ENCODE assay signal across 16 cellular contexts in the genomic region with DNA sequence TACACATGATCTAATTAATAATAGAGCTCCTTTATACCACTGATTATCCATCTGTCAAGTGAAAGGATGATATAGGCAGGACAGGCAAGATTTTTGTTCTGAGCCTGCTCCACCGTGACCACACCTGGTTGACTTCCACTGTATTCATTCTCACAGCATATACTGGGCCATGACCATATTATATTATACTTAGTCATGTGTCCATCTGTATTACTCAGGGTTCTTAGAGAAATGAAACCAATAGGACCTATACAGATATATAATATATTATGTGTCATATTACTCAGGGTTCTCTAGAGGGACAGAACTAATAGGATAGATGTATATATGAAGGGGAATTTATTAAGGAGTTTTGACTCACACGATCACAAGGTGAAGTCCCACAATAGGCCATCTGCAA.
DNase-seq lines count a peak whose midpoint lies in the region; ATAC-seq and TF ChIP-seq lines count a peak whose summit lies in the region.
"Had no signal": no experiment of that assay in that cellular context is flagged by ENCODE, and none has a peak within 500 bp of the region (broad histone marks: within the 10 kb centered on the region; RNA-seq: fewer than 3 reads in every experiment).

No MANE protein-coding gene starts in this region.

- H3K79me2 ChIP-seq in OCI-LY7 (ENCODE audit: insufficient read depth, low read depth, low read length) = no peaks in the 10 kb centered on the region

- H3K27ac ChIP-seq in OCI-LY7 (ENCODE audit: low read depth, low read length, poor library complexity, severe bottlenecking) = no peak overlapping the region
- no peak overlapping the region for H3K27ac ChIP-seq in aorta (ENCODE audit: low read depth in 1 of 2, low read length in 2 of 2)

- H3K27me3 ChIP-seq in aorta (ENCODE audit: control insufficient read depth in 1 of 2, insufficient read depth in 2 of 2, low read length in 1 of 2) = no peaks in the 10 kb centered on the region

- H3K4me1 ChIP-seq in OCI-LY7 (ENCODE audit: insufficient read depth, low read length, poor library complexity, severe bottlenecking) (peaks cover 30% of the 10 kb centered on the region), aorta (ENCODE audit: control insufficient read depth in 1 of 2, insufficient read depth in 2 of 2, low read length in 2 of 2) (no peaks in the 10 kb centered on the region)

- no peaks in the 10 kb centered on the region for H3K36me3 ChIP-seq in OCI-LY7 (ENCODE audit: insufficient read depth, low read length)
- no peaks in the 10 kb centered on the region for H3K36me3 ChIP-seq in aorta (ENCODE audit: control insufficient read depth in 1 of 2, insufficient read depth in 2 of 2, low read length in 1 of 2)

- no peaks in the 10 kb centered on the region for H4K20me1 ChIP-seq in OCI-LY7 (ENCODE audit: insufficient read depth, low read length)

- 91 to 94% methylated on average over 2 of the region's 2 CpGs for WGBS in aorta, 2 donors

- H3K9me3 ChIP-seq in OCI-LY7 (ENCODE audit: low read length) (no peaks in the 10 kb centered on the region), aorta (ENCODE audit: control insufficient read depth, low read length) (no peaks in the 10 kb centered on the region)

- no TSS peak for BruUV-seq in OCI-LY7 (replicated peaks; lab: Mats Ljungman, UMichigan)

- H2AFZ ChIP-seq in OCI-LY7 (ENCODE audit: low read length) = 0 out of 2 replicates have a peak overlapping the region, but pooled peaks have one; percentile 43
- H2AFZ ChIP-seq: GM23338 had no signal

- ATAC-seq in GM18868 (IDR thresholded peaks at IDR 0.05; ENCODE audit: unreplicated experiment) = peak; percentile 64
- peak; percentile 48 for ATAC-seq in aorta (ENCODE audit: low FRiP score)
- ATAC-seq in GM19397 (IDR thresholded peaks at IDR 0.05; ENCODE audit: unreplicated experiment) = no peak
- ATAC-seq: GM23338, HCT116 had no signal

- no peak overlapping the region for H3K4me2 ChIP-seq in OCI-LY7 (ENCODE audit: low read length)
- H3K4me2 ChIP-seq: GM23338 had no signal

- intact Hi-C loops in OCI-LY7 (cut with micrococcal nuclease; ENCODE audit: unreplicated experiment) = no loop called here
- intact Hi-C loops in aorta (cut with DNase I) = no loop called here

- CTCF ChIA-PET in OCI-LY7 (lab: Charles Lee; ENCODE audit: unreplicated experiment) = no interaction called here

- H3K9me2 ChIP-seq in OCI-LY7 (ENCODE audit: insufficient read depth, low read length) = no peaks in the 10 kb centered on the region

- DNase-seq in NAMALWA (ENCODE audit: low spot score) = peak; percentile 14
- peak; percentile 11 for DNase-seq in OCI-LY7 (ENCODE audit: low spot score)
- DNase-seq in aorta = no peak
- no peak for DNase-seq in SKM-1 (lab: John Stamatoyannopoulos, UW; ENCODE audit: unreplicated experiment)
- DNase-seq: C1 segment of cervical spinal cord; Calu3; CD4-positive, alpha-beta memory T cell; COR-L47; DMS53; DMS79 treated with DMSO at 0.1 percent for 48 hours; GF-D8; H9 had no signal

- no peak overlapping the region for H3K4me3 ChIP-seq in OCI-LY7 (ENCODE audit: low read depth, low read length, poor library complexity, severe bottlenecking)
- H3K4me3 ChIP-seq in aorta (ENCODE audit: low read length in 2 of 2) = no peak overlapping the region
- H3K4me3 ChIP-seq: GM23338 had no signal

- TF ChIP-seq CTCF in OCI-LY7 (conservative IDR thresholded peaks at IDR 0.05; ENCODE audit: low read length) = no peak

- POLR2A ChIA-PET in OCI-LY7 (lab: Charles Lee) = interaction anchor here (0.7 to 3.6 kb wide), 5 partner anchors 9 to 1631 kb away, joined by 3 to 16 read pairs (median 4); no protein-coding TSS in a partner anchor

Comparison
In these comparisons a context has a peak if more than half of its experiments do, and no peak if none do; other contexts are left out.
1. DNase-seq: peak in NAMALWA (single experiment) and OCI-LY7 (single experiment); none in aorta (0 of 2) and SKM-1 (single experiment).